Comparison of ENCODE assay signal across 8 cellular contexts in the genomic region with DNA sequence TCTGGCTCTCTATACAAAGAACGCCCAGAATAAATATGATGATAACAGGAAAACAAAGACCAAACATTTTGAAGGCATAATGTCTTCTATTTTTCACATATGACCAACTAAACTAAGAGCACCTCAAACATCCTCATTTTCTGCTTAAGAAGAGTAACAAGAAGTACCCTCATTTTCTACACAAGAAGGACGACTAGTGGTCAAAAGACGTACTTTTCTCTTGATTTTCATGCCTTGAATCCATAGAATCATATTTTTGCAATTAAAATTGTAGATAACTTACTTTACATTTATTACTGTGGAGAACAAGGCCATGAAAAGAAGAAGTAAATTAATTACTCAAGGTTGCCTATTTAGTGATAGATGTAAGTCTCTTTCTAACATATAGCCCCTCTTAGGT.
DNase-seq lines count a peak whose midpoint lies in the region; ATAC-seq, FAIRE-seq and TF ChIP-seq lines count a peak whose summit lies in the region.

No MANE protein-coding gene starts in this region.

- no peak overlapping the region for H3K4me3 ChIP-seq in fibroblast of pulmonary artery (replicated peaks; ENCODE audit: low read depth, low read length)

- peak; percentile 52 for DNase-seq in DMS 273 (lab: John Stamatoyannopoulos, UW; ENCODE audit: unreplicated experiment)
- DNase-seq in DMS 273 treated with DMSO at 0.1 percent for 48 hours (lab: John Stamatoyannopoulos, UW), result no peak
- peak; percentile 46 for DNase-seq in RPMI7951 (ENCODE audit: low read depth)
- DNase-seq in fibroblast of pulmonary artery (ENCODE audit: low read depth), result peak; percentile 85
- DNase-seq in sciatic nerve (ENCODE audit: low spot score), result no peak
- no peak for DNase-seq in central memory CD4-positive, alpha-beta T cell
- no peak for DNase-seq in GM12891 (ENCODE audit: insufficient read length, low spot score)

- intact Hi-C loops in sciatic nerve (cut with DNase I), result no loop called here

- peak; percentile 64 for ATAC-seq in sciatic nerve

- FAIRE-seq in GM12891 (lab: Jason Lieb, UNC), result no peak

- TF ChIP-seq CTCF in LNCAP (IDR thresholded peaks at IDR 0.05) (peak; percentile 64), fibroblast of pulmonary artery (IDR thresholded peaks at IDR 0.05; ENCODE audit: low read length, missing control alignments) (peak; percentile 61)

- TF ChIP-seq POLR2A in GM12891 (IDR thresholded peaks at IDR 0.05; ENCODE audit: low read depth, low read length), result no peak

TF ChIP-seq in GM12891, 5 proteins besides CTCF, POLR2A, EP300 and RAD21:
- no peak for TF ChIP-seq SPI1 (IDR thresholded peaks at IDR 0.05; ENCODE audit: low read depth, low read length)
- TF ChIP-seq POLR2AphosphoS5 (IDR thresholded peaks at IDR 0.05; ENCODE audit: low read depth, low read length), result no peak

Comparison
In these comparisons a context has a peak if more than half of its experiments do, and no peak if none do; other contexts are left out.
1. DNase-seq: peak in DMS 273 (single experiment), RPMI7951 (single experiment) and fibroblast of pulmonary artery (single experiment); none in DMS 273 treated with DMSO at 0.1 percent for 48 hours (single experiment), sciatic nerve (single experiment), central memory CD4-positive, alpha-beta T cell (single experiment) and GM12891 (single experiment).